ENCODE assay signal across 28 cellular contexts in the genomic region with DNA sequence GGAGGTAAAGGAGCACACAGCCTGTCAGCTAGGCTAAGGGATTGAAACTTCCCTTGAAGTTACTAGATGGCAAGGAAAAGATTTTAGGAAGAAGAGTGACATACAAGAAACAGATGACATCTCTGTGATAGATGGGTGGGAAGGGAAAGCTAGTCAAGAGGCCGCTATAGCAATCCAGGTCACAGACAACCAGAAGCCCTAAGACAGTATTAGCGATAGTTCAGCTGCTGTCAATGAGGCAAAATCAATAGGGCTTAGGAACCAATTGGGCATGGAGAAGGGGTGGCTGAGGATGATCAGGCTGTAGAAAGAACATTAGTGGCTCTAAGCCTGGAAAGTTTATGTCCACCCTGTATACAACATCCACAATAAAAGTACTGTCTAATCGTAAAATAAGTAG.
DNase-seq lines count a peak whose midpoint lies in the region; ATAC-seq and TF ChIP-seq lines count a peak whose summit lies in the region.
"Had no signal": no experiment of that assay in that cellular context is flagged by ENCODE, and none has a peak within 500 bp of the region (broad histone marks: within the 10 kb centered on the region; RNA-seq: fewer than 3 reads in every experiment).

No MANE protein-coding gene starts in this region.

- no peaks in the 10 kb centered on the region for H3K9me3 ChIP-seq in Caco-2
- H3K9me3 ChIP-seq: colonic mucosa, thoracic aorta had no signal

- no peaks in the 10 kb centered on the region for H3K27me3 Mint-ChIP-seq in Caco-2 (ENCODE audit: insufficient read depth, unreplicated experiment)
- H3K27me3 Mint-ChIP-seq: activated CD4-positive, alpha-beta T cell treated with anti-CD3 and anti-CD28 coated beads, Interleukin-2, amount 10 ng/mL, durations not matched to agents 24 days and 14 days; activated naive CD8-positive, alpha-beta T cell had no signal

- H3K27ac ChIP-seq in dorsolateral prefrontal cortex, result peak overlapping the region in 58 of 59 donors; percentile 58 to 99 (median 96)
- peak overlapping the region; percentile 92 for H3K27ac ChIP-seq in temporal lobe (ENCODE audit: low read depth, low read length)
- H3K27ac ChIP-seq: colonic mucosa, parathyroid adenoma, thoracic aorta had no signal

- H3K27ac Mint-ChIP-seq in Caco-2 (ENCODE audit: unreplicated experiment), result no peak overlapping the region
- H3K27ac Mint-ChIP-seq: activated CD4-positive, alpha-beta T cell treated with anti-CD3 and anti-CD28 coated beads, Interleukin-2, amount 10 ng/mL, durations not matched to agents 24 days and 14 days; activated naive CD8-positive, alpha-beta T cell; B cell; immature natural killer cell; memory B cell; T-cell had no signal

- CTCF ChIA-PET in Caco-2 (lab: Charles Lee), result interaction anchor here (0.7 kb wide), 1 partner anchor 633 kb away, joined by 3 read pairs; no protein-coding TSS in a partner anchor

- no peaks in the 10 kb centered on the region for H3K9me3 Mint-ChIP-seq in Caco-2 (ENCODE audit: unreplicated experiment)
- H3K9me3 Mint-ChIP-seq: activated CD4-positive, alpha-beta T cell treated with anti-CD3 and anti-CD28 coated beads, Interleukin-2, amount 10 ng/mL, durations not matched to agents 24 days and 14 days; memory B cell; T-cell had no signal

- POLR2A ChIA-PET in Caco-2 (lab: Charles Lee), result no interaction called here

- no peaks in the 10 kb centered on the region for H3K36me3 ChIP-seq in Caco-2 (ENCODE audit: control insufficient read depth, insufficient read depth, low read length)
- H3K36me3 ChIP-seq: colonic mucosa, thoracic aorta had no signal

- peak; percentile 32 for DNase-seq in NCI-H510A treated with DMSO at 0.1 percent for 48 hours (lab: John Stamatoyannopoulos, UW)
- no peak for DNase-seq in NCI-H510A (lab: John Stamatoyannopoulos, UW)
- DNase-seq in NCI-H524 treated with DMSO at 0.1 percent for 48 hours (lab: John Stamatoyannopoulos, UW), result peak; percentile 16
- no peak for DNase-seq in dorsolateral prefrontal cortex
- no peak for DNase-seq in Caco-2
- DNase-seq in globus pallidus (ENCODE audit: low spot score), result no peak
- DNase-seq: ACHN; activated CD4-positive, alpha-beta T cell treated with anti-CD3 and anti-CD28 coated beads, Interleukin-2, amount 10 ng/mL, durations not matched to agents 24 days and 14 days; activated effector memory CD4-positive, alpha-beta T cell treated with anti-CD3 and anti-CD28 coated beads, Interleukin-2, amount 50 U/mL, for 16 hours; activated T-cell treated with anti-CD3 and anti-CD28 coated beads, Interleukin-2, amount 50 U/mL, for 1 hour; colonic mucosa; effector memory CD4-positive, alpha-beta T cell; GDM1; HCEC 1CT; immature natural killer cell; Kasumi-1; NCI-H774; OCI-M1; small intestine; stimulated activated naive CD4-positive, alpha-beta T cell; T-cell had no signal

- H3K4me3 ChIP-seq in dorsolateral prefrontal cortex, result peak overlapping the region in 3 of 59 donors; percentile 19 to 36 (median 28)
- no peak overlapping the region for H3K4me3 ChIP-seq in Caco-2 (ENCODE audit: low read depth, low read length)
- H3K4me3 ChIP-seq: colonic mucosa, thoracic aorta had no signal

- intact Hi-C loops in dorsolateral prefrontal cortex (cut with DNase I) (loop anchor here (1.0 to 10.0 kb wide), 4 partner anchors 20 to 196 kb away; a partner anchor contains a TSS), Caco-2 (cut with micrococcal nuclease; ENCODE audit: unreplicated experiment) (no loop called here)

- H3K36me3 Mint-ChIP-seq in Caco-2 (ENCODE audit: insufficient read depth, unreplicated experiment), result no peaks in the 10 kb centered on the region
- H3K36me3 Mint-ChIP-seq: activated naive CD8-positive, alpha-beta T cell; immature natural killer cell; memory B cell; T-cell had no signal

- no peaks in the 10 kb centered on the region for H3K4me1 ChIP-seq in Caco-2
- H3K4me1 ChIP-seq: colonic mucosa, parathyroid adenoma had no signal

- no TSS peak for BruUV-seq in Caco-2 (replicated peaks; lab: Mats Ljungman, UMichigan)

- H3K4me3 Mint-ChIP-seq in Caco-2 (ENCODE audit: unreplicated experiment), result no peak overlapping the region
- H3K4me3 Mint-ChIP-seq: activated CD4-positive, alpha-beta T cell treated with anti-CD3 and anti-CD28 coated beads, Interleukin-2, amount 10 ng/mL, durations not matched to agents 24 days and 14 days; activated naive CD8-positive, alpha-beta T cell; B cell; immature natural killer cell; memory B cell; T-cell had no signal

- H3K27me3 ChIP-seq in dorsolateral prefrontal cortex (no peaks in the 10 kb centered on the region), Caco-2 (replicated peaks; ENCODE audit: control insufficient read depth, insufficient read depth, low read length) (no peaks in the 10 kb centered on the region)
- H3K27me3 ChIP-seq: colonic mucosa had no signal

- H3K4me1 Mint-ChIP-seq in Caco-2 (ENCODE audit: low read depth, unreplicated experiment), result no peaks in the 10 kb centered on the region
- H3K4me1 Mint-ChIP-seq: activated CD4-positive, alpha-beta T cell treated with anti-CD3 and anti-CD28 coated beads, Interleukin-2, amount 10 ng/mL, durations not matched to agents 24 days and 14 days; B cell; immature natural killer cell had no signal

- TF ChIP-seq CTCF in dorsolateral prefrontal cortex (IDR thresholded peaks at IDR 0.05 in 54 of 56, conservative IDR thresholded peaks at IDR 0.05 in 2 of 56; ENCODE audit: low read depth in 1 of 56, partially characterized antibody in 56 of 56), result no peak
- TF ChIP-seq CTCF in Caco-2 (IDR thresholded peaks at IDR 0.05; ENCODE audit: insufficient read depth in 1 of 2, low read depth in 1 of 2, low read length in 1 of 2, severe bottlenecking in 1 of 2, unreplicated experiment in 1 of 2), result no peak

- ATAC-seq in GM18861 (IDR thresholded peaks at IDR 0.05; ENCODE audit: unreplicated experiment), result no peak
- ATAC-seq: T-cell had no signal

Comparison
In these comparisons a context has a peak if more than half of its experiments do, and no peak if none do; other contexts are left out.
1. DNase-seq: peak in NCI-H510A treated with DMSO at 0.1 percent for 48 hours (single experiment) and NCI-H524 treated with DMSO at 0.1 percent for 48 hours (single experiment); none in NCI-H510A (single experiment), dorsolateral prefrontal cortex (0 of 10), Caco-2 (0 of 2) and globus pallidus (single experiment).